ENCODE assay signal across 7 cellular contexts in genomic region chr7:106176414-106177294, GRCh38.
DNase-seq lines count a peak whose midpoint lies in the region; ATAC-seq and TF ChIP-seq lines count a peak whose summit lies in the region.

No MANE protein-coding gene starts in this region.

- DNase-seq in NCI-H460 (ENCODE audit: extremely low read depth, low read depth), result peak; percentile 85
- DNase-seq in activated CD4-positive, alpha-beta memory T cell treated with anti-CD3 and anti-CD28 coated beads for 36 hours, result peak; percentile 80
- DNase-seq in effector CD4-positive, alpha-beta T cell, result peak; percentile 54
- DNase-seq in mesenchymal stem cell, result peak; percentile 79
- peak; percentile 51 for DNase-seq in stimulated activated CD8-positive, alpha-beta memory T cell treated with anti-CD3 and anti-CD28 coated beads, Interleukin-15, amount 100 ng/mL, for 1 hour (ENCODE audit: low read depth)

- no peak overlapping the region for H3K18ac ChIP-seq in mesenchymal stem cell (ENCODE audit: low read depth in 1 of 2, low read length in 2 of 2)

- POLR2A ChIA-PET in activated CD4-positive, alpha-beta memory T cell treated with anti-CD3 and anti-CD28 coated beads for 36 hours (lab: Charles Lee), result interaction anchor here (0.6 to 1.4 kb wide), 2 partner anchors 170 to 286 kb away, joined by 3 to 4 read pairs; no protein-coding TSS in a partner anchor

- peaks cover 0 to 7% of the 10 kb centered on the region in 2 experiments for H3K27me3 ChIP-seq in mesenchymal stem cell (ENCODE audit: control insufficient read depth in 1 of 2, insufficient read depth in 1 of 2, low read length in 2 of 2)

- ATAC-seq in HG03095 (IDR thresholded peaks at IDR 0.05; ENCODE audit: unreplicated experiment), result peak; percentile 55

- H2AFZ ChIP-seq in mesenchymal stem cell (ENCODE audit: low read depth, low read length), result no peak overlapping the region

- peaks cover 7% of the 10 kb centered on the region for H3K4me1 ChIP-seq in mesenchymal stem cell (ENCODE audit: control insufficient read depth, insufficient read depth, low read depth, low read length)

- no peak overlapping the region for H3K4me2 ChIP-seq in mesenchymal stem cell (ENCODE audit: low read length, poor library complexity, severe bottlenecking)

- no peak overlapping the region for H2BK15ac ChIP-seq in mesenchymal stem cell (ENCODE audit: low read depth, poor library complexity, severe bottlenecking)

- H3K27ac Mint-ChIP-seq in activated CD4-positive, alpha-beta memory T cell treated with anti-CD3 and anti-CD28 coated beads for 36 hours, result no peak overlapping the region

- H3K14ac ChIP-seq in mesenchymal stem cell (ENCODE audit: low read length in 2 of 2), result no peak overlapping the region

- no peak overlapping the region for H3K27ac ChIP-seq in mesenchymal stem cell (ENCODE audit: low read length, poor library complexity, severe bottlenecking)

- no peaks in the 10 kb centered on the region for H3K9me3 ChIP-seq in mesenchymal stem cell (ENCODE audit: control insufficient read depth, low read length)

- H2BK5ac ChIP-seq in mesenchymal stem cell (ENCODE audit: low read depth, low read length, poor library complexity, severe bottlenecking), result no peak overlapping the region

- no peak overlapping the region for H3K4me3 ChIP-seq in mesenchymal stem cell (ENCODE audit: insufficient read depth in 1 of 2, low read depth in 1 of 2, low read length in 2 of 2)

- WGBS in mesenchymal stem cell, result 17% methylated on average over 11 of the region's 11 CpGs

- no peak overlapping the region for H3K4me3 Mint-ChIP-seq in activated CD4-positive, alpha-beta memory T cell treated with anti-CD3 and anti-CD28 coated beads for 36 hours

- peaks cover 13% of the 10 kb centered on the region for H3K27me3 Mint-ChIP-seq in activated CD4-positive, alpha-beta memory T cell treated with anti-CD3 and anti-CD28 coated beads for 36 hours

- peak overlapping the region; percentile 53 for H3K9ac ChIP-seq in mesenchymal stem cell (ENCODE audit: low read length)

- peak overlapping the region; percentile 80 for H4K8ac ChIP-seq in mesenchymal stem cell (ENCODE audit: low read length)

- H3K4me1 Mint-ChIP-seq in activated CD4-positive, alpha-beta memory T cell treated with anti-CD3 and anti-CD28 coated beads for 36 hours (ENCODE audit: low read depth), result peaks cover 5% of the 10 kb centered on the region

- TF ChIP-seq CTCF in GM12872 (IDR thresholded peaks at IDR 0.05; ENCODE audit: insufficient read depth, low read depth, low read length), result peak; percentile 99

- peak overlapping the region in 1 of 2 experiments; percentile 4 for H2BK12ac ChIP-seq in mesenchymal stem cell (ENCODE audit: low read length in 2 of 2)

- no peak overlapping the region for H3K23ac ChIP-seq in mesenchymal stem cell (ENCODE audit: low read length in 2 of 2)

- no peaks in the 10 kb centered on the region for H3K79me1 ChIP-seq in mesenchymal stem cell (replicated peaks; ENCODE audit: low read length, poor library complexity, severe bottlenecking)

- intact Hi-C loops in activated CD4-positive, alpha-beta memory T cell treated with anti-CD3 and anti-CD28 coated beads for 36 hours (cut with micrococcal nuclease), result loop anchor here (1.0 to 5.0 kb wide), 5 partner anchors 190 to 560 kb away; partner anchors contain the start of gene CCDC71L

- CTCF ChIA-PET in activated CD4-positive, alpha-beta memory T cell treated with anti-CD3 and anti-CD28 coated beads for 36 hours (lab: Charles Lee), result interaction anchor here (0.6 to 7.2 kb wide), 57 partner anchors 10 to 563 kb away, joined by 3 to 184 read pairs (median 4); partner anchors contain the start of genes CCDC71L and NAMPT

- no peak overlapping the region for H3K4ac ChIP-seq in mesenchymal stem cell (ENCODE audit: low read depth in 1 of 2, low read length in 2 of 2)

- no peak overlapping the region for H2BK120ac ChIP-seq in mesenchymal stem cell (ENCODE audit: low read depth, low read length)

- no peaks in the 10 kb centered on the region for H3K36me3 Mint-ChIP-seq in activated CD4-positive, alpha-beta memory T cell treated with anti-CD3 and anti-CD28 coated beads for 36 hours

- no peaks in the 10 kb centered on the region for H3K36me3 ChIP-seq in mesenchymal stem cell (ENCODE audit: control insufficient read depth in 1 of 2, insufficient read depth in 2 of 2, low read depth in 1 of 2, low read length in 2 of 2)

- no peak overlapping the region for H2AK5ac ChIP-seq in mesenchymal stem cell (ENCODE audit: low read length, severe bottlenecking)

- H3K9me3 Mint-ChIP-seq in activated CD4-positive, alpha-beta memory T cell treated with anti-CD3 and anti-CD28 coated beads for 36 hours, result no peaks in the 10 kb centered on the region

- H4K91ac ChIP-seq in mesenchymal stem cell (ENCODE audit: low read length), result no peak overlapping the region
